In the genomic region with DNA sequence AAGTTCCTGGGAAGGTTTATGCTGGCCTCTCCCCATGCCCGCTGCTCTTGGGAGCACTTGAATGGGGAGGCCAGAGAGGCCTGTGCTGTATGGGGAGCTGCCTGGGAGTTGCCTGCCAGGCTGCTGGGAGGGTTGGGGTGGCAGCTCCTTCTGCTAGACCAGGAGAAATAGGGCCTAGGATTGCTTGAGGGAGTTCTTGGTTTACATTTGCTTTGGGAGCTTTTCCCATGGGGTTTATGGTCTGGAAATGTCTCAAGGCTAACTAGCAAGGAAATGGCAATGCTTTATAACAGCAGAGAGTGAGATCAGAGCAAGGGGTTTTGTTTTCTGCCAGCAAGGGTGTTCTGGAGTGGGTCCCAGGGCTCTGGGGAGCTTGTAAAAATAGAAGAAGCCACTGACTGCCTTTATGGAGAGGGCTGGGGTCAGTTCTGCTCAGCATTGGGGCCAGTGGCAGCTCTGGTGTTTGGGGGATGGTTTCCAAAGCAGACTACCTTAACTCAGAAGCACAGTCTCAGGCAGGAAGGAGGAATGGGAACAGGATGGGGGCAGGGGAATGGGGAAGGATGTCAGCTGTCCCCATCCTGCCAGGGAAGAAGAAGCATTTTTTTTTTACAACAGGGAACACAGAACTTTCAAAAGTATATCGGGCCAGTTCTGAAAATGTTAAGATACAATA, we compare ENCODE assay signal across 10 cellular contexts. TPM values are rescaled to one million over a fixed set of nuclear protein-coding genes. Genes with fewer than 3 reads are reported as not detected.
A peak's percentile ranks its signal among the peaks of the same experiment; 100 is the strongest.
DNase-seq lines count a peak whose midpoint lies in the region; ATAC-seq and TF ChIP-seq lines count a peak whose summit lies in the region.
"Had no signal": no experiment of that assay in that cellular context is flagged by ENCODE, and none has a peak within 500 bp of the region (broad histone marks: within the 10 kb centered on the region; RNA-seq: fewer than 3 reads in every experiment).

No MANE protein-coding gene starts in this region.

- no peaks in the 10 kb centered on the region for H3K27me3 Mint-ChIP-seq in neural crest cell (ENCODE audit: low read depth)

- TF ChIP-seq CTCF in fibroblast of pulmonary artery (IDR thresholded peaks at IDR 0.05; ENCODE audit: low read length, missing control alignments) (no peak), neural crest cell (conservative IDR thresholded peaks at IDR 0.05) (no peak)

- H3K9me3 Mint-ChIP-seq in neural crest cell, result no peaks in the 10 kb centered on the region
- H3K9me3 Mint-ChIP-seq: T-helper 1 cell treated with Interleukin-12 subunit alpha and Interleukin-12 subunit beta and Interleukin-4 antibody, amounts not matched to agents 30 μg/mL and 1 μg/mL, for 36 hours had no signal

- DNase-seq in NCI-H2227 treated with DMSO at 0.1 percent for 48 hours (lab: John Stamatoyannopoulos, UW), result peak; percentile 53
- no peak for DNase-seq in NCI-H2227 (lab: John Stamatoyannopoulos, UW; ENCODE audit: unreplicated experiment)
- peak; percentile 40 for DNase-seq in fibroblast of pulmonary artery (ENCODE audit: low read depth)
- DNase-seq in neural crest cell (ENCODE audit: low read depth, low spot score), result no peak
- DNase-seq in ecto neural progenitor cell (ENCODE audit: low spot score), result no peak
- DNase-seq: activated T-cell treated with anti-CD3 and anti-CD28 coated beads, Interleukin-2, amount 50 U/mL, for 48 hours had no signal

- ATAC-seq in GM18505 (IDR thresholded peaks at IDR 0.05; ENCODE audit: unreplicated experiment) (no peak), HG03342 (IDR thresholded peaks at IDR 0.05; ENCODE audit: unreplicated experiment) (no peak)

- no peak for TF ChIP-seq POLR2A in GM18505 (IDR thresholded peaks at IDR 0.05; ENCODE audit: borderline replicate concordance, extremely low read depth, insufficient read depth, insufficient read length)

- H3K27ac ChIP-seq in urinary bladder (ENCODE audit: low read depth), result peak overlapping the region; percentile 40

- H3K36me3 Mint-ChIP-seq in neural crest cell (ENCODE audit: low read depth), result no peaks in the 10 kb centered on the region

- H3K4me3 Mint-ChIP-seq in neural crest cell, result no peak overlapping the region
- H3K4me3 Mint-ChIP-seq: T-helper 1 cell treated with Interleukin-12 subunit alpha and Interleukin-12 subunit beta and Interleukin-4 antibody, amounts not matched to agents 30 μg/mL and 1 μg/mL, for 36 hours had no signal

- peaks cover 30% of the 10 kb centered on the region for H3K4me1 Mint-ChIP-seq in neural crest cell

- no peaks in the 10 kb centered on the region for H3K4me1 ChIP-seq in urinary bladder (ENCODE audit: insufficient read depth)

- H3K36me3 ChIP-seq in urinary bladder (ENCODE audit: insufficient read depth), result no peaks in the 10 kb centered on the region

- no peak overlapping the region for H3K4me3 ChIP-seq in fibroblast of pulmonary artery (replicated peaks; ENCODE audit: low read depth, low read length)
- no peak overlapping the region for H3K4me3 ChIP-seq in urinary bladder (ENCODE audit: low read depth, low read length)

- 14% methylated on average over 2 of the region's 2 CpGs for WGBS in urinary bladder

- H3K27ac Mint-ChIP-seq in neural crest cell (ENCODE audit: unreplicated experiment), result peak overlapping the region; percentile 59
- H3K27ac Mint-ChIP-seq: T-helper 1 cell treated with Interleukin-12 subunit alpha and Interleukin-12 subunit beta and Interleukin-4 antibody, amounts not matched to agents 30 μg/mL and 1 μg/mL, for 36 hours had no signal

RNA-seq across cellular contexts. Expression of a gene that starts 28.6 kb away (rescaled TPM):
- total RNA-seq in neural crest cell, result 11.5 and 12.3 TPM in 2 replicates
- 38.0 TPM for total RNA-seq in urinary bladder
- 88.1 TPM for polyA plus RNA-seq in urinary bladder

Comparison
In these comparisons a context has a peak if more than half of its experiments do, and no peak if none do; other contexts are left out.
1. DNase-seq: peak in NCI-H2227 treated with DMSO at 0.1 percent for 48 hours (single experiment) and fibroblast of pulmonary artery (single experiment); none in NCI-H2227 (single experiment), neural crest cell (single experiment) and ecto neural progenitor cell (single experiment).